6 cellular contexts compared by ENCODE assay signal in the genomic region with DNA sequence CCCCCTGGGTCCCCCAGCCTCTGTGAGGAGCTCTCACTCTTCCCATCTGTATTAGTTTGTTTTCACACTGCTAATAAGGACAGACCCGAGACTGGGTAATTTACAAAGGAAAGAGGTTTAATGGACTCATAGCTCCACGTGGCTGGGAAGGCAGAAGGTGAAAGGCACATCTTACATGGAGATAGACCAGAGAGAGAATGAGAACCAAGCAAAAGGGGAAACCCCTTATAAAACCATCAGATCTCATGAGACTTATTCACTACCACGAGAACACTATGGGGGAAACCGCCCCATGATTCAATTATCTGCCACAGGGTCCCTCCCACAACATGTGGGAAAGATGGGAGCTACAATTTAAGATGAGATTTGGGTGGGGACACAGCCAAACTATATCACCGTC.
DNase-seq lines count a peak whose midpoint lies in the region; ATAC-seq and TF ChIP-seq lines count a peak whose summit lies in the region.
"Not testable (repeated sequence)": the region's sequence is repeated elsewhere in the genome, so short reads cannot be mapped to it uniquely, and the experiment has no call there.

No MANE protein-coding gene starts in this region.

- H3K23ac ChIP-seq in mesenchymal stem cell (ENCODE audit: low read length in 2 of 2); neuronal stem cell (ENCODE audit: low read depth, low read length, poor library complexity): not testable (repeated sequence)

- ATAC-seq in activated T-helper 17 cell treated with anti-CD3 and anti-CD28 coated beads, Interleukin-2, amount 50 U/mL, for 72 hours (replicated peaks): peak; percentile 34
- ATAC-seq in activated naive CD8-positive, alpha-beta T cell treated with anti-CD3 and anti-CD28 coated beads, Interleukin-2, amount 50 U/mL, for 24 hours: peak; percentile 24
- ATAC-seq in stimulated activated naive CD8-positive, alpha-beta T cell treated with anti-CD3 and anti-CD28 coated beads, Interleukin-15, amount 100 ng/mL, for 72 hours: peak; percentile 52

- not testable (repeated sequence) for H3K18ac ChIP-seq in mesenchymal stem cell (ENCODE audit: low read depth in 1 of 2, low read length in 2 of 2); neuronal stem cell (ENCODE audit: low read length)

- not testable (repeated sequence) for H3K27me3 ChIP-seq in mesenchymal stem cell (ENCODE audit: control insufficient read depth in 1 of 2, insufficient read depth in 1 of 2, low read length in 2 of 2); neuronal stem cell (ENCODE audit: control insufficient read depth in 3 of 3, insufficient read depth in 3 of 3, low read depth in 1 of 3, low read length in 3 of 3)

- H3K36me3 ChIP-seq in mesenchymal stem cell (ENCODE audit: control insufficient read depth in 1 of 2, insufficient read depth in 2 of 2, low read depth in 1 of 2, low read length in 2 of 2); neuronal stem cell (replicated peaks in 1 of 2; ENCODE audit: control insufficient read depth in 2 of 2, insufficient read depth in 2 of 2, low read length in 2 of 2): not testable (repeated sequence)

- H3K4me2 ChIP-seq in mesenchymal stem cell (ENCODE audit: low read length, poor library complexity, severe bottlenecking); neuronal stem cell (ENCODE audit: insufficient read depth, low read length, poor library complexity, severe bottlenecking): not testable (repeated sequence)

- not testable (repeated sequence) for H3K27me3 Mint-ChIP-seq in HFFc6 (ENCODE audit: insufficient read depth); activated T-helper 17 cell treated with anti-CD3 and anti-CD28 coated beads, Interleukin-2, amount 50 U/mL, for 72 hours; activated naive CD8-positive, alpha-beta T cell treated with anti-CD3 and anti-CD28 coated beads, Interleukin-2, amount 50 U/mL, for 24 hours; stimulated activated naive CD8-positive, alpha-beta T cell treated with anti-CD3 and anti-CD28 coated beads, Interleukin-15, amount 100 ng/mL, for 72 hours

- H2AK5ac ChIP-seq in mesenchymal stem cell (ENCODE audit: low read length, severe bottlenecking); neuronal stem cell (ENCODE audit: low read depth, low read length): not testable (repeated sequence)

- H3K9ac ChIP-seq in mesenchymal stem cell (ENCODE audit: low read length); neuronal stem cell (ENCODE audit: low read depth, low read length, poor library complexity): not testable (repeated sequence)

- not testable (repeated sequence) for H3K4me1 ChIP-seq in mesenchymal stem cell (ENCODE audit: control insufficient read depth, insufficient read depth, low read depth, low read length)
- H3K4me1 ChIP-seq in neuronal stem cell (ENCODE audit: control insufficient read depth in 2 of 2, insufficient read depth in 1 of 2, low read depth in 1 of 2, low read length in 2 of 2): peaks cover 3 to 11% of the 10 kb centered on the region in 2 donors

- H4K8ac ChIP-seq in mesenchymal stem cell (ENCODE audit: low read length); neuronal stem cell (ENCODE audit: low read depth, low read length): not testable (repeated sequence)

- H2BK120ac ChIP-seq in mesenchymal stem cell (ENCODE audit: low read depth, low read length); neuronal stem cell (ENCODE audit: low read depth, low read length): not testable (repeated sequence)

- peak overlapping the region; percentile 17 for H2BK15ac ChIP-seq in mesenchymal stem cell (ENCODE audit: low read depth, poor library complexity, severe bottlenecking)
- H2BK15ac ChIP-seq in neuronal stem cell (ENCODE audit: low read length): not testable (repeated sequence)

- H4K91ac ChIP-seq in mesenchymal stem cell (ENCODE audit: low read length); neuronal stem cell (ENCODE audit: low read depth, low read length, poor library complexity): not testable (repeated sequence)

- H3K4me1 Mint-ChIP-seq in HFFc6 (ENCODE audit: low read depth): peaks cover 28% of the 10 kb centered on the region
- not testable (repeated sequence) for H3K4me1 Mint-ChIP-seq in activated T-helper 17 cell treated with anti-CD3 and anti-CD28 coated beads, Interleukin-2, amount 50 U/mL, for 72 hours; activated naive CD8-positive, alpha-beta T cell treated with anti-CD3 and anti-CD28 coated beads, Interleukin-2, amount 50 U/mL, for 24 hours; stimulated activated naive CD8-positive, alpha-beta T cell treated with anti-CD3 and anti-CD28 coated beads, Interleukin-15, amount 100 ng/mL, for 72 hours

- not testable (repeated sequence) for TF ChIP-seq CTCF in HFFc6 (IDR thresholded peaks at IDR 0.05)

- not testable (repeated sequence) for H3K14ac ChIP-seq in mesenchymal stem cell (ENCODE audit: low read length in 2 of 2); neuronal stem cell (ENCODE audit: low read length)

- H3K4me3 Mint-ChIP-seq in HFFc6; activated T-helper 17 cell treated with anti-CD3 and anti-CD28 coated beads, Interleukin-2, amount 50 U/mL, for 72 hours; activated naive CD8-positive, alpha-beta T cell treated with anti-CD3 and anti-CD28 coated beads, Interleukin-2, amount 50 U/mL, for 24 hours; stimulated activated naive CD8-positive, alpha-beta T cell treated with anti-CD3 and anti-CD28 coated beads, Interleukin-15, amount 100 ng/mL, for 72 hours: not testable (repeated sequence)

- not testable (repeated sequence) for DNase-seq in HFFc6; activated naive CD8-positive, alpha-beta T cell treated with anti-CD3 and anti-CD28 coated beads, Interleukin-2, amount 50 U/mL, for 24 hours; mesenchymal stem cell; neuronal stem cell (ENCODE audit: low spot score); stimulated activated naive CD8-positive, alpha-beta T cell treated with anti-CD3 and anti-CD28 coated beads, Interleukin-15, amount 100 ng/mL, for 72 hours

- not testable (repeated sequence) for H3K79me1 ChIP-seq in mesenchymal stem cell (replicated peaks; ENCODE audit: low read length, poor library complexity, severe bottlenecking); neuronal stem cell (ENCODE audit: low read depth, low read length)

- H2AFZ ChIP-seq in mesenchymal stem cell (ENCODE audit: low read depth, low read length): not testable (repeated sequence)
- peak overlapping the region; percentile 38 for H2AFZ ChIP-seq in neuronal stem cell (ENCODE audit: low read length)

- 100% methylated on average over 2 of the region's 5 CpGs for WGBS in mesenchymal stem cell
- WGBS in neuronal stem cell (ENCODE audit: extremely low coverage in 2 of 2, insufficient read length in 2 of 2, insufficient replicate concordance in 1 of 2), 2 donors: no CpG with 5 or more reads among the region's 5 CpGs

- peak overlapping the region; percentile 91 for H3K27ac Mint-ChIP-seq in HFFc6
- H3K27ac Mint-ChIP-seq in activated T-helper 17 cell treated with anti-CD3 and anti-CD28 coated beads, Interleukin-2, amount 50 U/mL, for 72 hours; activated naive CD8-positive, alpha-beta T cell treated with anti-CD3 and anti-CD28 coated beads, Interleukin-2, amount 50 U/mL, for 24 hours; stimulated activated naive CD8-positive, alpha-beta T cell treated with anti-CD3 and anti-CD28 coated beads, Interleukin-15, amount 100 ng/mL, for 72 hours: not testable (repeated sequence)

- H3K9me3 ChIP-seq in mesenchymal stem cell (ENCODE audit: control insufficient read depth, low read length); neuronal stem cell (replicated peaks in 1 of 2; ENCODE audit: control insufficient read depth in 2 of 2, insufficient read depth in 1 of 2, low read depth in 1 of 2, low read length in 2 of 2): not testable (repeated sequence)

- not testable (repeated sequence) for H2BK12ac ChIP-seq in mesenchymal stem cell (ENCODE audit: low read length in 2 of 2); neuronal stem cell (ENCODE audit: low read length)

- not testable (repeated sequence) for H2BK5ac ChIP-seq in mesenchymal stem cell (ENCODE audit: low read depth, low read length, poor library complexity, severe bottlenecking); neuronal stem cell (ENCODE audit: low read length)

- not testable (repeated sequence) for H3K4me3 ChIP-seq in mesenchymal stem cell (ENCODE audit: insufficient read depth in 1 of 2, low read depth in 1 of 2, low read length in 2 of 2); neuronal stem cell (ENCODE audit: low read length in 2 of 2)

- H3K4ac ChIP-seq in mesenchymal stem cell (ENCODE audit: low read depth in 1 of 2, low read length in 2 of 2): peak overlapping the region in 1 of 2 experiments; percentile 49
- not testable (repeated sequence) for H3K4ac ChIP-seq in neuronal stem cell (ENCODE audit: low read length)

- not testable (repeated sequence) for H3K36me3 Mint-ChIP-seq in HFFc6 (ENCODE audit: low read depth); activated T-helper 17 cell treated with anti-CD3 and anti-CD28 coated beads, Interleukin-2, amount 50 U/mL, for 72 hours (ENCODE audit: low read depth); activated naive CD8-positive, alpha-beta T cell treated with anti-CD3 and anti-CD28 coated beads, Interleukin-2, amount 50 U/mL, for 24 hours (ENCODE audit: low read depth)

- H3K9me3 Mint-ChIP-seq in HFFc6; activated T-helper 17 cell treated with anti-CD3 and anti-CD28 coated beads, Interleukin-2, amount 50 U/mL, for 72 hours; activated naive CD8-positive, alpha-beta T cell treated with anti-CD3 and anti-CD28 coated beads, Interleukin-2, amount 50 U/mL, for 24 hours: not testable (repeated sequence)
- H3K9me3 Mint-ChIP-seq in stimulated activated naive CD8-positive, alpha-beta T cell treated with anti-CD3 and anti-CD28 coated beads, Interleukin-15, amount 100 ng/mL, for 72 hours: peaks cover 7 to 13% of the 10 kb centered on the region in 2 donors

- H3K27ac ChIP-seq in mesenchymal stem cell (ENCODE audit: low read length, poor library complexity, severe bottlenecking); neuronal stem cell (replicated peaks; ENCODE audit: low read length): not testable (repeated sequence)
